In the genomic region with DNA sequence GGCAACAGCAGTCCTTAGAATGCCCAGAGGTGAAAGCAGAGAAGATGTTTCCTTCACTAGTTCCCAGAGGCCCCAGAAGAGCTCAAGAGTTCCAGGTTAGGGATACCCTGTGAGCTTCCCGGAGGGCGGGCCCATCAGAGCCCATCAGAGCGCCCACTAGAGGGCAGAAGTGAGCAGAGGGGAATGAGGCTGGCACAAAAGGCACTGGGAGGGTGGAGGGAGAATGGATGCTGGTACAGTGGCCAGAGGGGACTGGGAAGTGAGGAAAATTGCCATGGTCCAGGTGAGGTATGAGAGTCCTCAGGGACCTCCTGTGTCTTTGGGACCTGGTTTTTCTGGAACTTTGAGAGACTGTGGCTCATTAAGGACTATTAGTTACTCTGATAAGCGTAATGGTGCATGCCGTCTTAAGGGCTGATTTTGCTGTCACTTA, we compare ENCODE assay signal across 9 cellular contexts. TPM values are rescaled to one million over a fixed set of nuclear protein-coding genes. Genes with fewer than 3 reads are reported as not detected.
A peak's percentile ranks its signal among the peaks of the same experiment; 100 is the strongest.
DNase-seq lines count a peak whose midpoint lies in the region; ATAC-seq and TF ChIP-seq lines count a peak whose summit lies in the region.
"Had no signal": no experiment of that assay in that cellular context is flagged by ENCODE, and none has a peak within 500 bp of the region (broad histone marks: within the 10 kb centered on the region; RNA-seq: fewer than 3 reads in every experiment).

No MANE protein-coding gene starts in this region.

- H3K27ac Mint-ChIP-seq in chondrocyte (ENCODE audit: unreplicated experiment) (no peak overlapping the region), neural progenitor cell (no peak overlapping the region)

- H3K9me3 ChIP-seq in neural progenitor cell (ENCODE audit: low read depth): no peaks in the 10 kb centered on the region

- H3K4me2 ChIP-seq in neural progenitor cell: no peak overlapping the region
- H3K4me2 ChIP-seq: BLaER1 had no signal

- peak; percentile 63 for TF ChIP-seq CTCF in WI38 (IDR thresholded peaks at IDR 0.05; ENCODE audit: low read depth, low read length)
- TF ChIP-seq CTCF in chondrocyte (IDR thresholded peaks at IDR 0.05): peak; percentile 56
- peak; percentile 74 for TF ChIP-seq CTCF in neural progenitor cell (IDR thresholded peaks at IDR 0.05)

- H3F3A ChIP-seq in neural progenitor cell (ENCODE audit: low read depth): peaks cover 13% of the 10 kb centered on the region

- H3K4me1 ChIP-seq in neural progenitor cell: peaks cover 16% of the 10 kb centered on the region

- H3K36me3 ChIP-seq in neural progenitor cell: no peaks in the 10 kb centered on the region
- H3K36me3 ChIP-seq: BLaER1 had no signal

- H3K9ac ChIP-seq in neural progenitor cell: no peak overlapping the region
- H3K9ac ChIP-seq: BLaER1 had no signal

- H2AFZ ChIP-seq in neural progenitor cell (replicated peaks): no peak overlapping the region

- H3K9me3 Mint-ChIP-seq in chondrocyte (ENCODE audit: low read depth): no peaks in the 10 kb centered on the region
- peaks cover 2% of the 10 kb centered on the region for H3K9me3 Mint-ChIP-seq in neural progenitor cell

- H3K79me2 ChIP-seq in neural progenitor cell (ENCODE audit: low read depth): no peaks in the 10 kb centered on the region

- no peak for ATAC-seq in HG03439 (IDR thresholded peaks at IDR 0.05; ENCODE audit: unreplicated experiment)

- no peak overlapping the region for H3K4me3 ChIP-seq in WI38 (ENCODE audit: low read depth, low read length)
- H3K4me3 ChIP-seq in neural progenitor cell: no peak overlapping the region
- H3K4me3 ChIP-seq: BLaER1 had no signal

- no peak overlapping the region for H3K27ac ChIP-seq in neural progenitor cell
- H3K27ac ChIP-seq: BLaER1 had no signal

- H3K36me3 Mint-ChIP-seq in chondrocyte (ENCODE audit: low read depth): no peaks in the 10 kb centered on the region
- H3K36me3 Mint-ChIP-seq in neural progenitor cell: no peaks in the 10 kb centered on the region

- no peaks in the 10 kb centered on the region for H4K20me1 ChIP-seq in neural progenitor cell (ENCODE audit: low read depth)
- H4K20me1 ChIP-seq: BLaER1 had no signal

- DNase-seq in NCI-H1092 treated with DMSO at 0.1 percent for 48 hours (lab: John Stamatoyannopoulos, UW): peak; percentile 3
- no peak for DNase-seq in NCI-H1092 (lab: John Stamatoyannopoulos, UW)
- DNase-seq in HuH-7 (ENCODE audit: low spot score): peak; percentile 77
- DNase-seq in chondrocyte (ENCODE audit: low spot score): no peak
- DNase-seq in neural progenitor cell (ENCODE audit: low spot score): peak; percentile 60
- DNase-seq in superior temporal gyrus (ENCODE audit: extremely low spot score): no peak

- no peaks in the 10 kb centered on the region for H3K27me3 ChIP-seq in neural progenitor cell
- H3K27me3 ChIP-seq: BLaER1 had no signal

- H3K4me1 Mint-ChIP-seq in chondrocyte (ENCODE audit: low read depth): no peaks in the 10 kb centered on the region
- H3K4me1 Mint-ChIP-seq in neural progenitor cell: peaks cover 17% of the 10 kb centered on the region

- H3K27me3 Mint-ChIP-seq in chondrocyte (ENCODE audit: low read depth) (peaks cover 3% of the 10 kb centered on the region), neural progenitor cell (ENCODE audit: insufficient read depth, low read depth) (peaks cover 7% of the 10 kb centered on the region)

- H3K4me3 Mint-ChIP-seq in chondrocyte (ENCODE audit: unreplicated experiment) (no peak overlapping the region), neural progenitor cell (no peak overlapping the region)

RNA-seq across cellular contexts. Expression of a gene that starts 57.3 kb away (rescaled TPM):
- not detected in 3 replicates for total RNA-seq in chondrocyte
- total RNA-seq in neural progenitor cell (ENCODE audit: low replicate concordance): not detected in 2 replicates

Comparison
In these comparisons a context has a peak if more than half of its experiments do, and no peak if none do; other contexts are left out.
1. DNase-seq: peak in NCI-H1092 treated with DMSO at 0.1 percent for 48 hours (single experiment), HuH-7 (single experiment) and neural progenitor cell (single experiment); none in NCI-H1092 (single experiment), chondrocyte (single experiment) and superior temporal gyrus (single experiment).
2. Peak in every context shown above with its lines, with median percentiles within 50 percentile points of each other: CTCF ChIP-seq.